In the genomic region with DNA sequence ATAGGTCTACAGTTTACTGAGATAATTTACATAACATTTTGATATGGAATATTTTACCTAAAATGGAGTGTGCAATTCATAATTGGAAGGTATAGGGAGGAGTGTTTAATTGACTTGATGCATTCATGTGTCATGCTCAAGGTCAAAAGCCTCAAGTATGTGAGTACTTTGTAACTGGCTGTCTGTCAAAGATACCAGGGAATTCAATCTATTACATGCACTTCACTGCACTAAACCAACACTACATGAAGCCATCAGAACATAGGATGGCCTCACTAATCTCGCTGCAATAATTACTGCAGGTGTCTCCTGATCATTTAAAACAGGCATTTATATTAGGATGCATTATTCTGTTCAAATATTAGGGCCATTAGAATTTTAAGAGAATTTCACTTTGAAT, we compare ENCODE assay signal across 17 cellular contexts.
"Had no signal": no experiment of that assay in that cellular context is flagged by ENCODE, and none has a peak within 500 bp of the region (broad histone marks: within the 10 kb centered on the region; RNA-seq: fewer than 3 reads in every experiment).

No MANE protein-coding gene starts in this region.

- ATAC-seq: activated CD4-positive, alpha-beta T cell treated with anti-CD3 and anti-CD28 coated beads for 36 hours; activated T-cell treated with anti-CD3 and anti-CD28 coated beads, Interleukin-2, amount 50 U/mL, for 4 hours; right lobe of liver; T-helper 17 cell had no signal

- DNase-seq: activated B cell treated with CpG ODN at 0.5 μM for 24 hours; activated CD4-positive, alpha-beta T cell treated with anti-CD3 and anti-CD28 coated beads for 36 hours; activated CD4-positive, alpha-beta T cell treated with anti-CD3 and anti-CD28 coated beads, Interleukin-2, amount 50 U/mL, for 4 hours; activated CD8-positive, alpha-beta memory T cell treated with anti-CD3 and anti-CD28 coated beads for 24 hours; activated CD8-positive, alpha-beta memory T cell treated with anti-CD3 and anti-CD28 coated beads, Interleukin-2, amount 50 U/mL, for 48 hours; activated naive CD4-positive, alpha-beta T cell treated with Interleukin-2 at 50 U/mL for 16 hours; activated naive CD8-positive, alpha-beta T cell treated with anti-CD3 and anti-CD28 coated beads for 36 hours; activated T-cell treated with anti-CD3 and anti-CD28 coated beads, Interleukin-2, amount 50 U/mL, for 4 hours; cerebellar nuclear complex; cortex of kidney; erythroblast; foreskin fibroblast; nephron progenitor cell; nucleus accumbens; right lobe of liver; stimulated activated CD4-positive, alpha-beta T cell treated with anti-CD3 and anti-CD28 coated beads, Interleukin-1b, Interleukin-23, amount 100 ng/mL, for 48 hours; T-helper 17 cell had no signal
